25 cellular contexts compared by ENCODE assay signal in the genomic region with DNA sequence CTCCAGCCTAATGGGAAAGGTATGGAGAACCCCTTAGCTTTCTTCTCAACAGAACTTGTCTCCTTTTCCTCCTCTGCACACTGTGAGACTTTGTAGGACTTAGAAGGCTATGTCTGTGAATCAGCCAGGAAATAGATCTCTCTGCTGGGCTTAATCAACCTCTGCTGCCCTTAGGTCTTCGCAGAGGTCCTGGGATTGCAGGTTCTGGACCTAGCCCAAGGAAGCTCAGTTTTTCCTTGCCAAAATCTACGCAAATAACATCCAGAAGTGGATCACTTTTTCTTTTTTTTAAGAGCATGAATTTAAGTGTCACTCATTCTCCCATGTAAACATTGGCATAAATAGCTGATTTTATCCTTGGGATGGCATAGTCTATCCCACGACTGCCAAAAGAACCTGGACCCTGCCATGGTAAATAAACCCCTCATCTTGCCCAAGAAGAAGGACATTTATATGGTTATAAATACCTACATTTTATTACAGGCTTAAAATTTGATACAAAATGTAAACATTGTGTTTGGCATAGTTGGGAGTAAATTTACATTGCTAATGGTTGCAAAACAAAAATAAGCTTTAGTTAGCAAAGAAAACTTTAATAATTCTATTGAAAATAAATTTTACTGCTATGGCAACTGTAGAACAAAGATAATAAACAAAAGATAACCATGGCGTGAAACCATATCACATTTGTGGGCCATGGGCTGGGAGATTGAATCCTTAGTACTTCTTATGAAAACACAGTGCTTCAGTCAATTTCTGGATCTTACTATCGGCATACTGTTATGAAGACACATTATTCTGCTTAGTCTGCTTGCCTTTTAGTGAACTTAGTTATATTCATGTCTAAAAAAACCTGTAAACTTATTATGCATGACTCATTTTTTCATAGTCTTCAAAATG. TPM values are rescaled to one million over a fixed set of nuclear protein-coding genes. Genes with fewer than 3 reads are reported as not detected.
DNase-seq lines count a peak whose midpoint lies in the region; ATAC-seq and TF ChIP-seq lines count a peak whose summit lies in the region.
"Had no signal": no experiment of that assay in that cellular context is flagged by ENCODE, and none has a peak within 500 bp of the region (broad histone marks: within the 10 kb centered on the region; RNA-seq: fewer than 3 reads in every experiment).

No MANE protein-coding gene starts in this region.

- H3K4me3 Mint-ChIP-seq in stimulated activated effector memory CD8-positive, alpha-beta T cell treated with anti-CD3 and anti-CD28 coated beads, Interleukin-12 subunit alpha, Interleukin-12 subunit beta, amount 100 ng/mL, for 72 hours: no peak overlapping the region
- H3K4me3 Mint-ChIP-seq: activated naive CD4-positive, alpha-beta T cell treated with anti-CD3 and anti-CD28 coated beads for 36 hours; activated T-cell treated with anti-CD3 and anti-CD28 coated beads, Interleukin-2, amount 50 U/mL, for 4 hours; stimulated activated memory B cell treated with anti-CD40 and anti-IgM and Interleukin-4, amounts not matched to agents 10 μg/mL and 1 μg/mL and 100 μg/mL, for 72 hours had no signal

- DNase-seq in Right ventricle myocardium superior (no peak), right atrium auricular region (ENCODE audit: low spot score) (no peak), choroid plexus epithelial cell (ENCODE audit: low read depth) (peak; percentile 61), left ventricle myocardium superior (no peak), gastrocnemius medialis (no peak), midbrain (lab: John Stamatoyannopoulos, UW) (no peak)
- no peak for DNase-seq in stimulated activated effector memory CD8-positive, alpha-beta T cell treated with anti-CD3 and anti-CD28 coated beads, Interleukin-12 subunit alpha, Interleukin-12 subunit beta, amount 100 ng/mL, for 72 hours (ENCODE audit: low spot score in 2 of 2)
- DNase-seq: ACHN; activated naive CD4-positive, alpha-beta T cell treated with anti-CD3 and anti-CD28 coated beads for 36 hours; activated T-cell treated with anti-CD3 and anti-CD28 coated beads, Interleukin-2, amount 50 U/mL, for 4 hours; anterior cingulate cortex; Calu3; central memory CD4-positive, alpha-beta T cell; GOT3; KBM-7; mammary epithelial cell; naive B cell; NCI-H187; NCI-H345; NK-92 treated with Interleukin-12 subunit alpha and Interleukin-12 subunit beta, amount 100 ng/mL, for 24 hours; pancreas; testis had no signal

- H3K9me3 Mint-ChIP-seq in stimulated activated effector memory CD8-positive, alpha-beta T cell treated with anti-CD3 and anti-CD28 coated beads, Interleukin-12 subunit alpha, Interleukin-12 subunit beta, amount 100 ng/mL, for 72 hours: no peaks in the 10 kb centered on the region
- H3K9me3 Mint-ChIP-seq: activated naive CD4-positive, alpha-beta T cell treated with anti-CD3 and anti-CD28 coated beads for 36 hours; activated T-cell treated with anti-CD3 and anti-CD28 coated beads, Interleukin-2, amount 50 U/mL, for 4 hours; naive B cell; stimulated activated memory B cell treated with anti-CD40 and anti-IgM and Interleukin-4, amounts not matched to agents 10 μg/mL and 1 μg/mL and 100 μg/mL, for 72 hours had no signal

- H3K9me3 ChIP-seq in right atrium auricular region (no peaks in the 10 kb centered on the region), gastrocnemius medialis (no peaks in the 10 kb centered on the region)
- H3K9me3 ChIP-seq: BLaER1 treated with 17β-estradiol and CSF1 and Interleukin-3, amounts not matched to agents 10 nM and 100 nM; pancreas; testis had no signal

- H3K36me3 ChIP-seq in right atrium auricular region (no peaks in the 10 kb centered on the region), gastrocnemius medialis (no peaks in the 10 kb centered on the region)
- H3K36me3 ChIP-seq: BLaER1 treated with 17β-estradiol and CSF1 and Interleukin-3, amounts not matched to agents 10 nM and 100 nM; pancreas had no signal

- ATAC-seq in Right ventricle myocardium superior (ENCODE audit: poor library complexity) (peak; percentile 57), left ventricle myocardium superior (peak; percentile 75), gastrocnemius medialis (no peak), GM21737 (IDR thresholded peaks at IDR 0.05; ENCODE audit: unreplicated experiment) (no peak)
- no peak for ATAC-seq in stimulated activated effector memory CD8-positive, alpha-beta T cell treated with anti-CD3 and anti-CD28 coated beads, Interleukin-12 subunit alpha, Interleukin-12 subunit beta, amount 100 ng/mL, for 72 hours
- ATAC-seq: activated T-cell treated with anti-CD3 and anti-CD28 coated beads, Interleukin-2, amount 50 U/mL, for 4 hours; pancreas; stimulated activated memory B cell treated with anti-CD40 and anti-IgM and Interleukin-4, amounts not matched to agents 10 μg/mL and 1 μg/mL and 100 μg/mL, for 72 hours had no signal

- H3K36me3 Mint-ChIP-seq in stimulated activated effector memory CD8-positive, alpha-beta T cell treated with anti-CD3 and anti-CD28 coated beads, Interleukin-12 subunit alpha, Interleukin-12 subunit beta, amount 100 ng/mL, for 72 hours: no peaks in the 10 kb centered on the region
- H3K36me3 Mint-ChIP-seq: naive B cell; stimulated activated memory B cell treated with anti-CD40 and anti-IgM and Interleukin-4, amounts not matched to agents 10 μg/mL and 1 μg/mL and 100 μg/mL, for 72 hours had no signal

- peaks cover 7% of the 10 kb centered on the region for H3K4me1 Mint-ChIP-seq in stimulated activated effector memory CD8-positive, alpha-beta T cell treated with anti-CD3 and anti-CD28 coated beads, Interleukin-12 subunit alpha, Interleukin-12 subunit beta, amount 100 ng/mL, for 72 hours

- TF ChIP-seq CTCF in right atrium auricular region (IDR thresholded peaks at IDR 0.05) (no peak), choroid plexus epithelial cell (conservative IDR thresholded peaks at IDR 0.05; ENCODE audit: low read depth, low read length) (no peak), gastrocnemius medialis (IDR thresholded peaks at IDR 0.05 in 4 of 5, conservative IDR thresholded peaks at IDR 0.05 in 1 of 5) (no peak)

- H3K4me3 ChIP-seq in right atrium auricular region (no peak overlapping the region), choroid plexus epithelial cell (ENCODE audit: low read depth, low read length) (no peak overlapping the region), gastrocnemius medialis (no peak overlapping the region)
- H3K4me3 ChIP-seq: BLaER1 treated with 17β-estradiol and CSF1 and Interleukin-3, amounts not matched to agents 10 nM and 100 nM; pancreas; testis had no signal

- no peak overlapping the region for H3K27ac Mint-ChIP-seq in stimulated activated effector memory CD8-positive, alpha-beta T cell treated with anti-CD3 and anti-CD28 coated beads, Interleukin-12 subunit alpha, Interleukin-12 subunit beta, amount 100 ng/mL, for 72 hours
- H3K27ac Mint-ChIP-seq: activated naive CD4-positive, alpha-beta T cell treated with anti-CD3 and anti-CD28 coated beads for 36 hours; naive B cell; stimulated activated memory B cell treated with anti-CD40 and anti-IgM and Interleukin-4, amounts not matched to agents 10 μg/mL and 1 μg/mL and 100 μg/mL, for 72 hours had no signal

- no peak for TF ChIP-seq POLR2A in gastrocnemius medialis (IDR thresholded peaks at IDR 0.05)

- intact Hi-C loops in Right ventricle myocardium superior (cut with DNase I) (no loop called here), left ventricle myocardium superior (cut with micrococcal nuclease) (loop anchor here (5.0 kb wide), 1 partner anchor 250 kb away; no protein-coding TSS in a partner anchor), gastrocnemius medialis (cut with DNase I; ENCODE audit: low total_unique reads) (loop anchor here (5.0 kb wide), 1 partner anchor 175 kb away; no protein-coding TSS in a partner anchor)

- H3K4me1 ChIP-seq in right atrium auricular region (peaks cover 0 to 23% of the 10 kb centered on the region in 2 donors), gastrocnemius medialis (peaks cover 0 to 17% of the 10 kb centered on the region in 2 donors)
- H3K4me1 ChIP-seq: testis had no signal

- H3K27ac ChIP-seq in right atrium auricular region: no peak overlapping the region
- H3K27ac ChIP-seq in gastrocnemius medialis: peak overlapping the region in 3 of 4 donors; percentile 43 to 61 (median 43)
- H3K27ac ChIP-seq: BLaER1 treated with 17β-estradiol and CSF1 and Interleukin-3, amounts not matched to agents 10 nM and 100 nM; pancreas; testis had no signal

- in situ Hi-C loops in gastrocnemius medialis (cut with MboI; ENCODE audit: low sequenced_read_pairs in 4 of 4): loop anchor here in 2 of 4 donors (10.0 to 25.0 kb wide), 3 partner anchors 247 to 615 kb away; partner anchors contain the start of genes ARV1 (in 2 of the 2) and TTC13 (in 2 of the 2)

- H3K27me3 ChIP-seq in right atrium auricular region (no peaks in the 10 kb centered on the region), gastrocnemius medialis (no peaks in the 10 kb centered on the region)
- H3K27me3 ChIP-seq: BLaER1 treated with 17β-estradiol and CSF1 and Interleukin-3, amounts not matched to agents 10 nM and 100 nM; pancreas; testis had no signal

RNA-seq across cellular contexts. Expression of gene DISC1, which starts 24.6 kb away (rescaled TPM):
- total RNA-seq in Right ventricle myocardium superior (3.0 TPM), right atrium auricular region (1 to 10 TPM; 1.8 to 5.3 TPM), left ventricle myocardium superior (4.3 TPM), gastrocnemius medialis (1 to 10 TPM; 2.3 to 5.8 (median 2.6) TPM)

Comparison
In these comparisons a context has a peak if more than half of its experiments do, and no peak if none do; other contexts are left out.
1. ATAC-seq: peak in Right ventricle myocardium superior (single experiment) and left ventricle myocardium superior (single experiment); none in gastrocnemius medialis (0 of 2), stimulated activated effector memory CD8-positive, alpha-beta T cell treated with anti-CD3 and anti-CD28 coated beads, Interleukin-12 subunit alpha, Interleukin-12 subunit beta, amount 100 ng/mL, for 72 hours (single experiment) and GM21737 (single experiment).
2. H3K27ac ChIP-seq: peak in gastrocnemius medialis (3 of 4); none in right atrium auricular region (0 of 2).